In the genomic region with DNA sequence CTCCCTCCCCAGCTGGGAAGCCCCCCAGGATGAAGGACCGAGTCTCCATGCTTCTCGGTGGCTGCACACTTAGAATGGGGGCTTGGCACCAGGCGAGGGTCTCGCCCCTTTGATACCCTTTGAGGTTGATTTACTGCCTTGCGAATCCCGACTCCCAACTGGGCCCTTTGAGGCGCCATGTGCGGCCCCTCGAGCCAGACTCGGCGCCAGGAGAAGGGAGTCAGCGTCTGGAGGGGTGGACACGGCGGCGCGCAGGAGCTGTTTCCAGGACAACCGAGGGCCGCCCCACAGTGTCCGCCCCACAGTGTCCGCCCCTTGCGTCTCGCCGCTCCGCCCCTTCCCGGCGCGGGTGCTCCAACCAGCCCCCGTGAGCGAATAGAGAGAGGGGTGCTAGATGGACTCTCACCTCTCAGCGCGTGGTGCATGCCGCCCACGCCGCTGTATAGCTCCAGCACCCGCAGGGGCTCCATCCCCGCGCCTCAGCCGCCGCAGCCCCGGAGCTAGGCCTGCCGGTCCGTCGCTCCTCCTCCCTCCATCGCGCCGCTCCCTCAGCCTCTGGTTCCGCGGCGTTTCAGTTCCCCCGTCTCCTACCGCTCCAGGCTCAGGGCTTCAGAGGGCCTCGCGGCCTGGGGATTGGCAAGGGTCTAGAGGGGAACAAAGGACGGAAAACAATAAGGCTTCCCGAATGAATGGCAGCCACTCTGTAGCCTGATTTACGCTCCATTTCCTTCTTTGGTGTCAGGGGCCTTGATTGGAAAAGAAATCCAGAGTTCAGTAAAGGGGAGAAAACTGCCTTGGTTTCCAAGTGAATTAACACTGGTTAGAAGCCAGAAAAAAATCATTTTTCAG, we compare ENCODE assay signal across 8 cellular contexts. TPM values are rescaled to one million over a fixed set of nuclear protein-coding genes. Genes with fewer than 3 reads are reported as not detected.
A peak's percentile ranks its signal among the peaks of the same experiment; 100 is the strongest.
DNase-seq lines count a peak whose midpoint lies in the region; ATAC-seq and TF ChIP-seq lines count a peak whose summit lies in the region.

A gene with protein sequence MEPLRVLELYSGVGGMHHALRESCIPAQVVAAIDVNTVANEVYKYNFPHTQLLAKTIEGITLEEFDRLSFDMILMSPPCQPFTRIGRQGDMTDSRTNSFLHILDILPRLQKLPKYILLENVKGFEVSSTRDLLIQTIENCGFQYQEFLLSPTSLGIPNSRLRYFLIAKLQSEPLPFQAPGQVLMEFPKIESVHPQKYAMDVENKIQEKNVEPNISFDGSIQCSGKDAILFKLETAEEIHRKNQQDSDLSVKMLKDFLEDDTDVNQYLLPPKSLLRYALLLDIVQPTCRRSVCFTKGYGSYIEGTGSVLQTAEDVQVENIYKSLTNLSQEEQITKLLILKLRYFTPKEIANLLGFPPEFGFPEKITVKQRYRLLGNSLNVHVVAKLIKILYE (minus strand): TSS at position 508 of the 849 bp plus-strand sequence. CDS start 38 bp downstream, at position 470.

- peak within 1 kb of the TSS; percentile 68 to 84 (median 80) for H3K4me3 ChIP-seq in esophagus muscularis mucosa

- peak; percentile 85 for ATAC-seq in GM19468 (IDR thresholded peaks at IDR 0.05; ENCODE audit: extremely low read depth, unreplicated experiment)
- ATAC-seq in activated T-cell treated with anti-CD3 and anti-CD28 coated beads, Interleukin-2, amount 50 U/mL, for 72 hours (replicated peaks in 1 of 2), result peak; percentile 94 to 96

- no peak for TF ChIP-seq CTCF in esophagus muscularis mucosa (IDR thresholded peaks at IDR 0.05)

- no peaks in the 10 kb centered on the region for H3K36me3 ChIP-seq in esophagus muscularis mucosa

- no peaks in the 10 kb centered on the region for H3K36me3 Mint-ChIP-seq in activated T-cell treated with anti-CD3 and anti-CD28 coated beads, Interleukin-2, amount 50 U/mL, for 72 hours (ENCODE audit: insufficient read depth in 2 of 2)

- H3K4me3 Mint-ChIP-seq in activated T-cell treated with anti-CD3 and anti-CD28 coated beads, Interleukin-2, amount 50 U/mL, for 72 hours, result peak within 1 kb of the TSS; percentile 91 to 97

- no peaks in the 10 kb centered on the region for H3K9me3 ChIP-seq in esophagus muscularis mucosa

- peaks cover 57% of the 10 kb centered on the region for H3K4me1 Mint-ChIP-seq in activated T-cell treated with anti-CD3 and anti-CD28 coated beads, Interleukin-2, amount 50 U/mL, for 72 hours (ENCODE audit: low read depth)

- H3K4me1 ChIP-seq in esophagus muscularis mucosa, result peaks cover 13 to 24% (median 20%) of the 10 kb centered on the region in 4 donors

- no peak for TF ChIP-seq EP300 in esophagus muscularis mucosa (IDR thresholded peaks at IDR 0.05)

- peak within 1 kb of the TSS; percentile 91 to 96 (median 94) for H3K27ac ChIP-seq in esophagus muscularis mucosa (replicated peaks in 1 of 4)

- no peaks in the 10 kb centered on the region for H3K27me3 ChIP-seq in esophagus muscularis mucosa

- DNase-seq in Caki2 (ENCODE audit: low read depth) (peak; percentile 95), HPDE6-E6E7 (ENCODE audit: extremely low spot score) (peak; percentile 27), OCI-M1 (lab: John Stamatoyannopoulos, UW) (peak; percentile 95), esophagus muscularis mucosa (ENCODE audit: extremely low spot score) (peak; percentile 96), myocyte (ENCODE audit: low read depth) (peak; percentile 92)
- peak; percentile 83 to 84 for DNase-seq in activated T-cell treated with anti-CD3 and anti-CD28 coated beads, Interleukin-2, amount 50 U/mL, for 72 hours
- DNase-seq in stimulated activated CD8-positive, alpha-beta memory T cell treated with anti-CD3 and anti-CD28 coated beads, Interleukin-7, amount 100 ng/mL, for 24 hours (ENCODE audit: low read depth), result peak; percentile 59

- H3K27ac Mint-ChIP-seq in activated T-cell treated with anti-CD3 and anti-CD28 coated beads, Interleukin-2, amount 50 U/mL, for 72 hours, result peak within 1 kb of the TSS; percentile 96

- intact Hi-C loops in esophagus muscularis mucosa (cut with DNase I), result loop anchor here (2.0 kb wide), 1 partner anchor 29 kb away; no protein-coding TSS in a partner anchor

- H3K9me3 Mint-ChIP-seq in activated T-cell treated with anti-CD3 and anti-CD28 coated beads, Interleukin-2, amount 50 U/mL, for 72 hours, result peaks cover 0 to 3% of the 10 kb centered on the region in 2 donors

- TF ChIP-seq POLR2A in esophagus muscularis mucosa (IDR thresholded peaks at IDR 0.05; ENCODE audit: low read depth), result peak; percentile 57

- H3K27me3 Mint-ChIP-seq in activated T-cell treated with anti-CD3 and anti-CD28 coated beads, Interleukin-2, amount 50 U/mL, for 72 hours (ENCODE audit: low read depth), result no peaks in the 10 kb centered on the region

- in situ Hi-C loops in Caki2 (cut with HindIII; ENCODE audit: low pct_unique_long_range_greater_than_20kb, low sequenced_read_pairs), result no loop called here

- WGBS in esophagus muscularis mucosa, result 1% methylated on average over 36 of the region's 56 CpGs

RNA-seq across cellular contexts. Expression of the gene that starts here (rescaled TPM):
- total RNA-seq in Caki2 (2014; rRNA removed; shearing (Covaris generic); ENCODE audit: low replicate concordance), result 5.2 and 8.7 TPM in 2 replicates
- total RNA-seq in activated T-cell treated with anti-CD3 and anti-CD28 coated beads, Interleukin-2, amount 50 U/mL, for 72 hours, result 1 to 10 TPM; 5.5 to 8.7 TPM
- total RNA-seq in esophagus muscularis mucosa (1 to 10 TPM; 4.8 to 5.8 (median 5.5) TPM), myocyte (2.6 and 5.4 TPM in 2 replicates)
- polyA plus RNA-seq in myocyte (2012), result 2.1 TPM

Comparison
In these comparisons a context has a peak if more than half of its experiments do, and no peak if none do; other contexts are left out.
1. Peak in every context shown above with its lines: DNase-seq, ATAC-seq, H3K4me3 ChIP-seq and H3K27ac ChIP-seq.
2. DNase-seq: peak in every context shown above with its lines; median percentile 96 in esophagus muscularis mucosa; 95 in Caki2; 95 in OCI-M1; 92 in myocyte; 84 in activated T-cell treated with anti-CD3 and anti-CD28 coated beads, Interleukin-2, amount 50 U/mL, for 72 hours; 59 in stimulated activated CD8-positive, alpha-beta memory T cell treated with anti-CD3 and anti-CD28 coated beads, Interleukin-7, amount 100 ng/mL, for 24 hours; 27 in HPDE6-E6E7.